8 cellular contexts compared by ENCODE assay signal in genomic region chr11:119585038-119585666, GRCh38.
DNase-seq lines count a peak whose midpoint lies in the region; ATAC-seq and TF ChIP-seq lines count a peak whose summit lies in the region.

No MANE protein-coding gene starts in this region.

- H3K36me3 Mint-ChIP-seq in GM23338 (ENCODE audit: low read depth) = peaks cover 24% of the 10 kb centered on the region
- H3K36me3 Mint-ChIP-seq in glutamatergic neuron (ENCODE audit: unreplicated experiment) = no peaks in the 10 kb centered on the region

- peaks cover 18% of the 10 kb centered on the region for H3K27me3 ChIP-seq in GM23338 (ENCODE audit: insufficient read depth)

- no peaks in the 10 kb centered on the region for H3K79me2 ChIP-seq in GM23338 (replicated peaks; ENCODE audit: insufficient read depth)

- peaks cover 4% of the 10 kb centered on the region; the same call in 1 of the 2 replicates for H3F3A ChIP-seq in GM23338 (replicated peaks; ENCODE audit: low read depth)

- peaks cover 38% of the 10 kb centered on the region for H3K9me3 Mint-ChIP-seq in GM23338
- H3K9me3 Mint-ChIP-seq in glutamatergic neuron (ENCODE audit: unreplicated experiment) = peaks cover 2% of the 10 kb centered on the region

- H3K4me3 Mint-ChIP-seq in GM23338 (peak overlapping the region; percentile 74), glutamatergic neuron (ENCODE audit: unreplicated experiment) (peak overlapping the region; percentile 85)

- peaks cover 30% of the 10 kb centered on the region for H3K27me3 Mint-ChIP-seq in GM23338 (ENCODE audit: insufficient read depth, low read depth, poor library complexity)
- peaks cover 2% of the 10 kb centered on the region for H3K27me3 Mint-ChIP-seq in glutamatergic neuron (ENCODE audit: unreplicated experiment)

- H3K27ac Mint-ChIP-seq in GM23338 (no peak overlapping the region; the same call in 1 of the 2 replicates), glutamatergic neuron (ENCODE audit: unreplicated experiment) (no peak overlapping the region)

- H3K4me1 Mint-ChIP-seq in GM23338 (peaks cover 11% of the 10 kb centered on the region), glutamatergic neuron (ENCODE audit: low read depth, unreplicated experiment) (no peaks in the 10 kb centered on the region)

- no peaks in the 10 kb centered on the region for H4K20me1 ChIP-seq in GM23338 (replicated peaks; ENCODE audit: insufficient read depth)

- peak; percentile 66 for ATAC-seq in GM23338
- no peak for ATAC-seq in GM21737 (IDR thresholded peaks at IDR 0.05; ENCODE audit: unreplicated experiment)
- ATAC-seq in GM19463 (IDR thresholded peaks at IDR 0.05; ENCODE audit: unreplicated experiment) = no peak
- no peak for ATAC-seq in HG03097 (IDR thresholded peaks at IDR 0.05; ENCODE audit: low FRiP score, unreplicated experiment)

- H2AFZ ChIP-seq in GM23338 = peak overlapping the region; percentile 83

- H3K4me3 ChIP-seq in GM23338 = peak overlapping the region; percentile 72

- peaks cover 5% of the 10 kb centered on the region; the same call in 1 of the 2 replicates for H3K9me2 ChIP-seq in GM23338 (ENCODE audit: insufficient read depth)

- no peak for TF ChIP-seq CTCF in GM23338 (conservative IDR thresholded peaks at IDR 0.05; ENCODE audit: low read depth in 2 of 2)
- TF ChIP-seq CTCF in glutamatergic neuron (IDR thresholded peaks at IDR 0.05; ENCODE audit: partially characterized antibody, unreplicated experiment) = no peak

- peak overlapping the region; percentile 93 for H3K4me2 ChIP-seq in GM23338

- H3K4me1 ChIP-seq in GM23338 (ENCODE audit: insufficient read depth) = peaks cover 8% of the 10 kb centered on the region

- no peak overlapping the region for H3K27ac ChIP-seq in GM23338 (ENCODE audit: low read depth)

- no peaks in the 10 kb centered on the region for H3K36me3 ChIP-seq in GM23338 (ENCODE audit: insufficient read depth)

- DNase-seq in GM23338 (ENCODE audit: low spot score) = peak; percentile 65
- peak; percentile 63 for DNase-seq in RPMI7951 (ENCODE audit: low read depth)
- peak; percentile 59 for DNase-seq in glutamatergic neuron
- DNase-seq in renal cortical epithelial cell (ENCODE audit: low read depth) = peak; percentile 19
- no peak for DNase-seq in SHP77 (lab: John Stamatoyannopoulos, UW)

TF ChIP-seq in GM23338, 12 proteins besides CTCF, POLR2A, EP300 and RAD21:
- TF ChIP-seq JUNB (IDR thresholded peaks at IDR 0.05; ENCODE audit: unreplicated experiment) (no peak), POLR2AphosphoS5 (IDR thresholded peaks at IDR 0.05; ENCODE audit: low read depth) (peak; percentile 27; the same call in 1 of the 2 replicates)

Comparison
In these comparisons a context has a peak if more than half of its experiments do, and no peak if none do; other contexts are left out.
1. DNase-seq: peak in GM23338 (single experiment), RPMI7951 (single experiment), glutamatergic neuron (single experiment) and renal cortical epithelial cell (single experiment); none in SHP77 (0 of 2).